Comparison of ENCODE assay signal across 18 cellular contexts in genomic region chr10:12390733-12391132, GRCh38. TPM values are rescaled to one million over a fixed set of nuclear protein-coding genes. Genes with fewer than 3 reads are reported as not detected.
DNase-seq lines count a peak whose midpoint lies in the region; ATAC-seq, FAIRE-seq and TF ChIP-seq lines count a peak whose summit lies in the region.
"Had no signal": no experiment of that assay in that cellular context is flagged by ENCODE, and none has a peak within 500 bp of the region (broad histone marks: within the 10 kb centered on the region; RNA-seq: fewer than 3 reads in every experiment).

No MANE protein-coding gene starts in this region.

- in situ Hi-C loops in astrocyte of the cerebellum (cut with HindIII; ENCODE audit: low sequenced_read_pairs) (no loop called here), gastrocnemius medialis (cut with MboI; ENCODE audit: low sequenced_read_pairs in 4 of 4) (no loop called here)

- H3K36me3 ChIP-seq in A673 (ENCODE audit: insufficient read depth, low read length, poor library complexity, severe bottlenecking) (no peaks in the 10 kb centered on the region), pancreas (no peaks in the 10 kb centered on the region), gastrocnemius medialis (no peaks in the 10 kb centered on the region), smooth muscle cell (ENCODE audit: low read depth) (no peaks in the 10 kb centered on the region)

- peaks cover 28% of the 10 kb centered on the region for H3K4me1 ChIP-seq in A673 (ENCODE audit: insufficient read depth, low read length, poor library complexity, severe bottlenecking)
- peaks cover 13 to 26% (median 21%) of the 10 kb centered on the region in 3 donors for H3K4me1 ChIP-seq in pancreas
- no peaks in the 10 kb centered on the region for H3K4me1 ChIP-seq in gastrocnemius medialis
- H3K4me1 ChIP-seq in smooth muscle cell (ENCODE audit: low read depth): no peaks in the 10 kb centered on the region

- 63 to 64% methylated on average over 7 of the region's 7 CpGs for WGBS in pancreas, 2 donors
- 95% methylated on average over 7 of the region's 7 CpGs for WGBS in smooth muscle cell (ENCODE audit: low lambda C conversion rate)

- H3K4me3 ChIP-seq in A673 (ENCODE audit: low read depth, low read length, poor library complexity, severe bottlenecking): no peak overlapping the region
- no peak overlapping the region for H3K4me3 ChIP-seq in astrocyte of the cerebellum (ENCODE audit: low read depth, low read length)
- H3K4me3 ChIP-seq in pancreas: no peak overlapping the region
- H3K4me3 ChIP-seq in gastrocnemius medialis: no peak overlapping the region
- H3K4me3 ChIP-seq in smooth muscle cell: no peak overlapping the region
- H3K4me3 ChIP-seq: K562 had no signal

- H4K20me1 ChIP-seq in smooth muscle cell (ENCODE audit: low read depth): no peaks in the 10 kb centered on the region

- CTCF ChIA-PET in A673 (lab: Charles Lee): no interaction called here

- intact Hi-C loops in A673 (cut with micrococcal nuclease; ENCODE audit: unreplicated experiment): no loop called here
- intact Hi-C loops in left cardiac atrium (cut with DNase I): loop anchor here in 1 of 2 donors (5.0 kb wide), 1 partner anchor 33 kb away; no protein-coding TSS in a partner anchor
- intact Hi-C loops in pancreas (cut with DNase I): no loop called here
- intact Hi-C loops in gastrocnemius medialis (cut with DNase I; ENCODE audit: low total_unique reads): no loop called here

- peak; percentile 70 to 83 for ATAC-seq in left cardiac atrium
- ATAC-seq in pancreas: peak; percentile 14 to 50 (median 39)
- ATAC-seq in gastrocnemius medialis: no peak
- ATAC-seq: activated T-cell treated with anti-CD3 and anti-CD28 coated beads, Interleukin-2, amount 50 U/mL, for 4 hours; K562; Panc1; SK-N-SH treated with all-trans-retinoic acid at 6 μM for 48 hours had no signal

- H3K4me2 ChIP-seq in smooth muscle cell: no peak overlapping the region

- no peak for TF ChIP-seq POLR2A in gastrocnemius medialis (IDR thresholded peaks at IDR 0.05)

- BruUV-seq in A673 (replicated peaks; lab: Mats Ljungman, UMichigan): no TSS peak

- POLR2A ChIA-PET in A673 (lab: Charles Lee; ENCODE audit: low non-redundant PET): no interaction called here

- H3K27ac ChIP-seq in A673 (ENCODE audit: low read depth, low read length, poor library complexity, severe bottlenecking) (peak overlapping the region; percentile 41), pancreas (no peak overlapping the region), gastrocnemius medialis (no peak overlapping the region), smooth muscle cell (ENCODE audit: low read depth) (no peak overlapping the region)

- no peaks in the 10 kb centered on the region for H3K79me2 ChIP-seq in smooth muscle cell (ENCODE audit: low read depth)

- no peak for FAIRE-seq in pancreas (lab: Jason Lieb, UNC)
- FAIRE-seq: K562, TTC549 had no signal

- H3K27me3 ChIP-seq in A673 (replicated peaks; ENCODE audit: insufficient read depth, low read depth, low read length, poor library complexity) (no peaks in the 10 kb centered on the region), pancreas (no peaks in the 10 kb centered on the region), gastrocnemius medialis (no peaks in the 10 kb centered on the region), smooth muscle cell (ENCODE audit: low read depth) (peaks cover 15% of the 10 kb centered on the region)

- H3K9me3 ChIP-seq in A673 (ENCODE audit: low read depth, low read length, poor library complexity, severe bottlenecking) (no peaks in the 10 kb centered on the region), pancreas (no peaks in the 10 kb centered on the region), gastrocnemius medialis (no peaks in the 10 kb centered on the region), smooth muscle cell (replicated peaks; ENCODE audit: low read depth) (no peaks in the 10 kb centered on the region)

- H2AFZ ChIP-seq in smooth muscle cell (ENCODE audit: low read depth): no peak overlapping the region

- TF ChIP-seq CTCF in A673 (conservative IDR thresholded peaks at IDR 0.05; ENCODE audit: low read depth, low read length): no peak
- no peak for TF ChIP-seq CTCF in astrocyte of the cerebellum (IDR thresholded peaks at IDR 0.05; ENCODE audit: low read depth, low read length, missing control alignments)
- no peak for TF ChIP-seq CTCF in pancreas (IDR thresholded peaks at IDR 0.05)
- no peak for TF ChIP-seq CTCF in gastrocnemius medialis (IDR thresholded peaks at IDR 0.05 in 4 of 5, conservative IDR thresholded peaks at IDR 0.05 in 1 of 5)
- no peak for TF ChIP-seq CTCF in smooth muscle cell (IDR thresholded peaks at IDR 0.05; ENCODE audit: borderline replicate concordance, insufficient read depth, poor library complexity, severe bottlenecking)

- no peak for DNase-seq in A673 (ENCODE audit: low spot score)
- peak; percentile 81 for DNase-seq in astrocyte of the cerebellum (ENCODE audit: low read depth)
- peak; percentile 55 for DNase-seq in left cardiac atrium
- no peak for DNase-seq in pancreas
- DNase-seq in gastrocnemius medialis: no peak
- DNase-seq in NOMO-1 treated with dmso at 0.1 percent for 144 hours (lab: John Stamatoyannopoulos, UW; ENCODE audit: unreplicated experiment): no peak
- DNase-seq in activated CD4-positive, alpha-beta T cell treated with anti-CD3 and anti-CD28 coated beads for 48 hours: no peak
- DNase-seq in smooth muscle cell (lab: John Stamatoyannopoulos, UW; ENCODE audit: unreplicated experiment): no peak
- DNase-seq: activated CD4-positive, alpha-beta T cell treated with anti-CD3 and anti-CD28 coated beads, Interleukin-2, amount 10 ng/mL, durations not matched to agents 7 days and 5 days; activated T-cell treated with anti-CD3 and anti-CD28 coated beads, Interleukin-2, amount 50 U/mL, for 4 hours; CD8-positive, alpha-beta memory T cell; foreskin melanocyte; mammary epithelial cell; NCI-H1092 had no signal

- no peaks in the 10 kb centered on the region for H3F3A ChIP-seq in smooth muscle cell (ENCODE audit: low read depth)

- H3K9ac ChIP-seq in smooth muscle cell (ENCODE audit: low read depth): no peak overlapping the region

RNA-seq across cellular contexts. Expression of gene CAMK1D, which starts 41.4 kb away (rescaled TPM):
- total RNA-seq in A673 (2021) (23.7 and 27.0 TPM in 2 replicates), left cardiac atrium (10 to 100 TPM; 23.8 to 38.5 TPM), pancreas (10 to 100 TPM; 20.2 to 30.1 (median 24.2) TPM), gastrocnemius medialis (1 to 10 TPM in 3 of 4 donors, under 1 TPM in 1; 0.55 to 2.2 (median 1.5) TPM), smooth muscle cell (1.6 and 1.9 TPM in 2 replicates)
- polyA plus RNA-seq in pancreas (1 to 10 TPM; 2.9 to 6.3 TPM), smooth muscle cell (2.3 and 3.7 TPM in 2 replicates)

Comparison
In these comparisons a context has a peak if more than half of its experiments do, and no peak if none do; other contexts are left out.
1. DNase-seq: peak in astrocyte of the cerebellum (single experiment) and left cardiac atrium (single experiment); none in A673 (single experiment), pancreas (0 of 6), gastrocnemius medialis (0 of 2), NOMO-1 treated with dmso at 0.1 percent for 144 hours (single experiment), activated CD4-positive, alpha-beta T cell treated with anti-CD3 and anti-CD28 coated beads for 48 hours (single experiment) and smooth muscle cell (single experiment).
2. ATAC-seq: peak in left cardiac atrium (2 of 2) and pancreas (4 of 4); none in gastrocnemius medialis (0 of 2).